In the genomic region with DNA sequence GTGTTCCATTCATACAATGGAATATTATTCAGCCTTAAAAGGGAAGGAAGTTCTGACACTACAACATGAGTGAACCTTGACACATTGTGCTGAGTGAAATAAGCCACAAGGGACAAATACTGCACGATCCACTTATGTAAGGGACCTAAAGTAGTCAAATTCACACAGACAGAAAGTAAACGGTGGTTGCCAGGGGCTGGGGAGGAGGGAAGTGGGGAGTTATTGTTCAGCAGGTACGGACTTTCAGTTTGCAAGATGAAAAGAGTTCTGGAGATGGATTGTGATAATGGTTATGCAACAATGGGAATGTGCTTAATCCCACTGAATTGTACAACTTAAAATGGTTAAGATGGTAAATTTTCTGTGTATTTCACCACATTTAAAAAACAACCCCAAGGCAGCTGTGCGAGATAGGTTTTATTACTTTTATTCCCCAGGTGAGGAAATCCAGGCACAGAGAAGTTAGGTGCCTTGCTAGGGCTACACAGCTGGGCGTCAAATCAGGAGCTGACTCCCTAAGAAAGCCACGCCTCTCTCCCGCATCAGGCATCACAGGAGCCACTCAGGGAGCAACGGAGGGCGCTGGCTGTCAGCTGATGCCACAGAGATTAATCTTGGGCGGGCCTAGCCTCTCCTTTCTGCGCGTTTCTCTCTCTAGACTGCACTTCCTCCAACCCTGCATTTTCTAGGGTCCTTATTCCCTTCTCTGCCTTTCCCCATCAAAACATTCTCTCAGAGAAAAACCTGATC, we compare ENCODE assay signal across 1 cellular context.
TF ChIP-seq lines count a peak whose summit lies in the region.

No MANE protein-coding gene starts in this region.

TF ChIP-seq in H1, 55 proteins besides CTCF, POLR2A, EP300 and RAD21:
- TF ChIP-seq SRF (IDR thresholded peaks at IDR 0.05; ENCODE audit: low read depth, low read length) (no peak), SIN3A (conservative IDR thresholded peaks at IDR 0.05 in 1 of 2, IDR thresholded peaks at IDR 0.05 in 1 of 2; ENCODE audit: low read depth in 1 of 2, low read length in 2 of 2) (no peak), SIX5 (IDR thresholded peaks at IDR 0.05; ENCODE audit: low read depth, low read length) (no peak), JUND (IDR thresholded peaks at IDR 0.05; ENCODE audit: low read length) (no peak), TBP (IDR thresholded peaks at IDR 0.05; ENCODE audit: low read depth, low read length) (no peak), TCF12 (IDR thresholded peaks at IDR 0.05; ENCODE audit: low read depth, low read length) (no peak), HDAC2 (IDR thresholded peaks at IDR 0.05; ENCODE audit: borderline replicate concordance in 1 of 2, low read depth in 2 of 2, low read length in 2 of 2) (no peak), NANOG (IDR thresholded peaks at IDR 0.05; ENCODE audit: insufficient read depth, low read depth, low read length, poor library complexity, severe bottlenecking) (no peak), ZNF274 (IDR thresholded peaks at IDR 0.05; ENCODE audit: borderline replicate concordance, extremely low read depth, low read length) (no peak), NRF1 (IDR thresholded peaks at IDR 0.05; ENCODE audit: low read depth, low read length) (no peak), BACH1 (IDR thresholded peaks at IDR 0.05; ENCODE audit: low read length) (no peak)
